In the genomic region with DNA sequence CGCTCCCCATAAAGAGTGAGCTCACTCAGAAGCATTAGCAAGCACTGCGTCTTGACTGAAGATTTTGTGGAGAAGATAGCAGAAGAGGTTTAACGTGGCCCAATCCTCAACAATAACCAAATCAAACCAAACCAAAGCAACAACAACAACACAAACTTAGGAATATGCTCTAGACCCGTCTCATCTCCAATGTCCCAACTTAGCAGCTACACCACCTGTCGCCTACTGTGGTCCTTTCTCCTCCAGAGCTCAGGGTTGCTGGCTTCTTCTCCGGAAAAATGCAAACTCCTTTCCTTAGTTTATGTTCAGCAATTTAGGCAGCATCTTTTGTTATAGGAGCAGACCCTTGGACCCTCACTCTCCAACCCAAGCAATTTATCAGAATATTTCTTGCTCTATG, we compare ENCODE assay signal across 32 cellular contexts.
"Had no signal": no experiment of that assay in that cellular context is flagged by ENCODE, and none has a peak within 500 bp of the region (broad histone marks: within the 10 kb centered on the region; RNA-seq: fewer than 3 reads in every experiment).

No MANE protein-coding gene starts in this region.

- H3K27ac ChIP-seq: adrenal gland, ascending aorta, body of pancreas, brain microvascular endothelial cell, breast epithelium, cardiac muscle cell had no signal

- H3K36me3 ChIP-seq: adrenal gland, ascending aorta, brain microvascular endothelial cell, breast epithelium, cardiac muscle cell had no signal

- H3K9me3 ChIP-seq: adrenal gland, ascending aorta, body of pancreas, breast epithelium had no signal

- DNase-seq: activated effector memory CD4-positive, alpha-beta T cell treated with anti-CD3 and anti-CD28 coated beads, Interleukin-2, amount 50 U/mL, for 16 hours; activated effector memory CD4-positive, alpha-beta T cell treated with Interleukin-2 at 50 U/mL for 16 hours; activated gamma-delta T cell; activated gamma-delta T cell treated with Interleukin-2 at 50 U/mL for 16 hours; activated naive CD4-positive, alpha-beta T cell; activated naive CD4-positive, alpha-beta T cell treated with anti-CD3 and anti-CD28 coated beads for 36 hours; activated naive CD4-positive, alpha-beta T cell treated with anti-CD3 and anti-CD28 coated beads, Interleukin-2, amount 10 ng/mL, durations not matched to agents 7 days and 5 days; activated naive CD4-positive, alpha-beta T cell treated with anti-CD3 and anti-CD28 coated beads, Interleukin-2, amount 50 U/mL, for 16 hours; activated naive CD4-positive, alpha-beta T cell treated with Interleukin-2 at 50 U/mL for 16 hours; activated naive CD8-positive, alpha-beta T cell treated with anti-CD3 and anti-CD28 coated beads for 36 hours; activated naive CD8-positive, alpha-beta T cell treated with anti-CD3 and anti-CD28 coated beads, Interleukin-2, amount 10 ng/mL, durations not matched to agents 7 days and 5 days; activated naive CD8-positive, alpha-beta T cell treated with anti-CD3 and anti-CD28 coated beads, Interleukin-2, amount 50 U/mL, for 24 hours; activated T-cell treated with anti-CD3 and anti-CD28 coated beads, Interleukin-2, amount 50 U/mL, for 1 hour; activated T-cell treated with anti-CD3 and anti-CD28 coated beads, Interleukin-2, amount 50 U/mL, for 24 hours; activated T-cell treated with anti-CD3 and anti-CD28 coated beads, Interleukin-2, amount 50 U/mL, for 4 hours; activated T-cell treated with anti-CD3 and anti-CD28 coated beads, Interleukin-2, amount 50 U/mL, for 48 hours; activated T-cell treated with anti-CD3 and anti-CD28 coated beads, Interleukin-2, amount 50 U/mL, for 72 hours; adrenal gland; amniotic stem cell; amygdala; anterior cingulate cortex; aorta; body of pancreas; brain microvascular endothelial cell; caudate nucleus; central memory CD4-positive, alpha-beta T cell; cerebellar nuclear complex had no signal

- H3K27me3 ChIP-seq: adrenal gland, ascending aorta, body of pancreas, brain microvascular endothelial cell, breast epithelium had no signal

- ATAC-seq: activated naive CD4-positive, alpha-beta T cell treated with anti-CD3 and anti-CD28 coated beads, Interleukin-2, amount 50 U/mL, for 72 hours; activated naive CD8-positive, alpha-beta T cell treated with anti-CD3 and anti-CD28 coated beads, Interleukin-2, amount 50 U/mL, for 24 hours; activated T-cell treated with anti-CD3 and anti-CD28 coated beads, Interleukin-2, amount 50 U/mL, for 4 hours; activated T-cell treated with anti-CD3 and anti-CD28 coated beads, Interleukin-2, amount 50 U/mL, for 72 hours; activated T-helper 17 cell treated with anti-CD3 and anti-CD28 coated beads, Interleukin-2, amount 50 U/mL, for 72 hours; body of pancreas had no signal

- H3K4me3 ChIP-seq: adrenal gland, ascending aorta, body of pancreas, breast epithelium, cardiac muscle cell had no signal

- H3K4me1 ChIP-seq: adrenal gland, ascending aorta, body of pancreas, breast epithelium had no signal
